In the genomic region with DNA sequence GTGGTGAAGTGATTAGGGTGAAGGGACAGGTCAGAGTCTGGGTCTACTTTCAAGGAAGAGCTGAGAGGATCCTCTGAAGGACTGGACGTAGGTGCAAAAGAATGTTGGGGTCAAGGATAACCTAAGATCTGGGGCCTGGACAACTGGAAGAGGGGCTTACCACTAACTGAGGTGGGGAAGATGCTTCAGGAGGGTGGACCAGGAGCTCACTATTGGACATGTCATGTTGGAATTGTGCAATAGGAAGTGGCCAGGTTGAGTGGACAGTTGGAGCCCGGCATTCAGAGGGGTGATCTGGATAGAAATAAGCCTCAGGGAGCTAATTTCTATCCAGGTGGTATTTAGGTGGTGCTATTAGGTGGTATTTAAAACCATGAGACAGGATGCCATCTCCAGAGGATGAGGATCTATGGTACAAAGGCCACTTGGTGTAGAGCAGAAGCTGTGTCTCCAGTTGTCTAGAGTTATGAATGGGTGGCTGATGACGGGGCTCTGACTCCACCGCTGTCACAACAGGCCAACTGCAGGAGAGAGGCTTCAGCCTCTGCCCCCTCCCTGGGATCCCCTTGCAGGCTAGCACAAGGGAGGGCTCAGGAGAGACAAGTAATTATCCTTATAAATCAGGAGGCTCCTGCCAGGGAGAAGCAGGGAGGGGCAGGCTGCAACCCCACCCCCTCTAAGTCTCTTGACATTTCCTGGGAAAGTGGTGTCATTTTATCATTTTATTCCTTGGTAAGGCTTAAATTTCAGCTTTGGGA, we compare ENCODE assay signal across 22 cellular contexts.
DNase-seq lines count a peak whose midpoint lies in the region; ATAC-seq and TF ChIP-seq lines count a peak whose summit lies in the region.
"Had no signal": no experiment of that assay in that cellular context is flagged by ENCODE, and none has a peak within 500 bp of the region (broad histone marks: within the 10 kb centered on the region; RNA-seq: fewer than 3 reads in every experiment).

No MANE protein-coding gene starts in this region.

- in situ Hi-C loops in IMR-90 (cut with MboI; ENCODE audit: low sequenced_read_pairs): no loop called here

- no peak overlapping the region for H3K4me3 Mint-ChIP-seq in glutamatergic neuron (ENCODE audit: unreplicated experiment)
- H3K4me3 Mint-ChIP-seq: activated CD4-positive, alpha-beta memory T cell treated with anti-CD3 and anti-CD28 coated beads, Interleukin-2, amount 10 ng/mL, durations not matched to agents 7 days and 5 days; activated naive CD4-positive, alpha-beta T cell treated with anti-CD3 and anti-CD28 coated beads, Interleukin-2, amount 50 U/mL, for 24 hours; brain; stimulated activated naive B cell treated with anti-CD40 and anti-IgM and Interleukin-4, amounts not matched to agents 10 μg/mL and 1 μg/mL and 100 μg/mL, for 72 hours; T-helper 1 cell treated with Interleukin-12 subunit alpha and Interleukin-12 subunit beta and Interleukin-4 antibody, amounts not matched to agents 30 μg/mL and 1 μg/mL, for 36 hours had no signal

- CTCF ChIA-PET in IMR-90 (lab: Yijun Ruan, JAX): no interaction called here

- H4K91ac ChIP-seq in IMR-90 (ENCODE audit: insufficient read depth, low read depth, low read length) (no peak overlapping the region), trophoblast cell (ENCODE audit: low read depth, low read length) (peak overlapping the region; percentile 42)

- H3K4me1 Mint-ChIP-seq in glutamatergic neuron (ENCODE audit: low read depth, unreplicated experiment): peaks cover 16% of the 10 kb centered on the region
- H3K4me1 Mint-ChIP-seq: activated naive CD4-positive, alpha-beta T cell treated with anti-CD3 and anti-CD28 coated beads, Interleukin-2, amount 50 U/mL, for 24 hours had no signal

- dilution Hi-C loops in IMR-90 (cut with HindIII; ENCODE audit: low sequenced_read_pairs, unreplicated experiment): no loop called here

- peaks cover 13% of the 10 kb centered on the region for H3K9me3 Mint-ChIP-seq in glutamatergic neuron (ENCODE audit: unreplicated experiment)
- H3K9me3 Mint-ChIP-seq: activated naive CD4-positive, alpha-beta T cell treated with anti-CD3 and anti-CD28 coated beads, Interleukin-2, amount 50 U/mL, for 24 hours; stimulated activated naive B cell treated with anti-CD40 and anti-IgM and Interleukin-4, amounts not matched to agents 10 μg/mL and 1 μg/mL and 100 μg/mL, for 72 hours; T-helper 1 cell treated with Interleukin-12 subunit alpha and Interleukin-12 subunit beta and Interleukin-4 antibody, amounts not matched to agents 30 μg/mL and 1 μg/mL, for 36 hours had no signal

- H2BK5ac ChIP-seq in IMR-90 (ENCODE audit: low read depth, low read length, poor library complexity, severe bottlenecking) (no peak overlapping the region), trophoblast cell (ENCODE audit: low read depth, low read length, poor library complexity) (no peak overlapping the region)

- no TSS peak for BruUV-seq in IMR-90 (replicated peaks; lab: Mats Ljungman, UMichigan)

- TF ChIP-seq POLR2A in IMR-90 (IDR thresholded peaks at IDR 0.05; ENCODE audit: low read depth, low read length): no peak

- no peak overlapping the region for H3K18ac ChIP-seq in IMR-90 (ENCODE audit: low read depth, low read length)
- no peak overlapping the region for H3K18ac ChIP-seq in trophoblast cell (ENCODE audit: low read length)

- no peak overlapping the region for H2BK15ac ChIP-seq in IMR-90 (ENCODE audit: low read depth, low read length)

- H4K20me1 ChIP-seq in IMR-90 (ENCODE audit: insufficient read depth, low read length): peaks cover 14% of the 10 kb centered on the region

- H3K9me3 ChIP-seq in IMR-90 (ENCODE audit: control insufficient read depth, insufficient read depth, low read length) (no peaks in the 10 kb centered on the region), trophoblast cell (ENCODE audit: insufficient read depth, low read depth, low read length) (no peaks in the 10 kb centered on the region)
- H3K9me3 ChIP-seq: SJCRH30 had no signal

- H3K14ac ChIP-seq in IMR-90 (replicated peaks; ENCODE audit: low read depth, low read length) (no peak overlapping the region), trophoblast cell (ENCODE audit: low read length) (peak overlapping the region; percentile 19)

- H3K27ac ChIP-seq in IMR-90 (ENCODE audit: insufficient read depth, low read length) (no peak overlapping the region), trophoblast cell (ENCODE audit: low read depth, low read length) (no peak overlapping the region)
- H3K27ac ChIP-seq: KMS-11, SJCRH30 had no signal

- DNase-seq in IMR-90 (no peak), NCI-H69 (lab: John Stamatoyannopoulos, UW) (peak; percentile 74), glutamatergic neuron (peak; percentile 2), trophoblast cell (no peak), NCI-H1048 (lab: John Stamatoyannopoulos, UW) (no peak), SW480 (ENCODE audit: low spot score) (no peak)
- DNase-seq in stimulated activated CD4-positive, alpha-beta T cell treated with anti-CD3 and anti-CD28 coated beads, Interleukin-4, amount 100 ng/mL, for 4 hours: no peak
- DNase-seq: activated CD4-positive, alpha-beta memory T cell treated with anti-CD3 and anti-CD28 coated beads, Interleukin-2, amount 10 ng/mL, durations not matched to agents 7 days and 5 days; AML-193; dermis blood vessel endothelial cell; DND-41; hypothalamus; mesendoderm; NCI-H2081 treated with DMSO at 0.1 percent for 48 hours; NCI-H748 treated with DMSO at 0.1 percent for 48 hours; OCI-M1; SJCRH30; stimulated activated naive B cell treated with anti-CD40 and anti-IgM and Interleukin-4, amounts not matched to agents 10 μg/mL and 1 μg/mL and 100 μg/mL, for 72 hours had no signal

- 94% methylated on average over 2 of the region's 4 CpGs; no CpG with 5 or more reads in 1 of the 2 experiments for WGBS in IMR-90 (ENCODE audit: extremely low coverage in 2 of 2, insufficient read length in 1 of 2), 2 experiments
- no CpG with 5 or more reads among the region's 4 CpGs for WGBS in trophoblast cell (ENCODE audit: extremely low coverage, insufficient coverage, insufficient read length)

- H3K4ac ChIP-seq in IMR-90 (ENCODE audit: low read depth, low read length): no peak overlapping the region
- no peak overlapping the region for H3K4ac ChIP-seq in trophoblast cell (ENCODE audit: low read depth, low read length)

- H3K27me3 ChIP-seq in IMR-90 (ENCODE audit: control insufficient read depth, insufficient read depth, low read length) (no peaks in the 10 kb centered on the region), trophoblast cell (ENCODE audit: insufficient read depth, low read length) (no peaks in the 10 kb centered on the region)
- H3K27me3 ChIP-seq: SJCRH30 had no signal

- peak overlapping the region; percentile 80 for H2BK12ac ChIP-seq in trophoblast cell (ENCODE audit: low read length)

- no peak overlapping the region for H2AK9ac ChIP-seq in IMR-90 (replicated peaks; ENCODE audit: low read depth, low read length, poor library complexity)

- no peak overlapping the region for H3K27ac Mint-ChIP-seq in glutamatergic neuron (ENCODE audit: unreplicated experiment)
- H3K27ac Mint-ChIP-seq: activated CD4-positive, alpha-beta memory T cell treated with anti-CD3 and anti-CD28 coated beads, Interleukin-2, amount 10 ng/mL, durations not matched to agents 7 days and 5 days; activated naive CD4-positive, alpha-beta T cell treated with anti-CD3 and anti-CD28 coated beads, Interleukin-2, amount 50 U/mL, for 24 hours; T-helper 1 cell treated with Interleukin-12 subunit alpha and Interleukin-12 subunit beta and Interleukin-4 antibody, amounts not matched to agents 30 μg/mL and 1 μg/mL, for 36 hours had no signal

- peaks cover 8% of the 10 kb centered on the region for H3K36me3 Mint-ChIP-seq in glutamatergic neuron (ENCODE audit: unreplicated experiment)
- H3K36me3 Mint-ChIP-seq: activated naive CD4-positive, alpha-beta T cell treated with anti-CD3 and anti-CD28 coated beads, Interleukin-2, amount 50 U/mL, for 24 hours had no signal

- TF ChIP-seq RAD21 in IMR-90 (IDR thresholded peaks at IDR 0.05; ENCODE audit: low read length): no peak

- no peak overlapping the region for H4K5ac ChIP-seq in IMR-90 (ENCODE audit: low read depth, low read length)

- H2AK5ac ChIP-seq in IMR-90 (ENCODE audit: low read depth, low read length) (no peak overlapping the region), trophoblast cell (ENCODE audit: low read length) (peak overlapping the region; percentile 13)

- no peak overlapping the region for H2AFZ ChIP-seq in IMR-90 (replicated peaks; ENCODE audit: low read length, poor library complexity)
- no peak overlapping the region for H2AFZ ChIP-seq in trophoblast cell (ENCODE audit: insufficient read depth, low read length, poor library complexity)

- H2BK20ac ChIP-seq in IMR-90 (ENCODE audit: low read depth, low read length): no peak overlapping the region

- peaks cover under 1% of the 10 kb centered on the region for H3K79me2 ChIP-seq in trophoblast cell (ENCODE audit: control insufficient read depth, insufficient read depth, low read length, poor library complexity)

- peaks cover 23 to 79% of the 10 kb centered on the region in 2 experiments for H3K79me1 ChIP-seq in IMR-90 (ENCODE audit: low read depth in 1 of 2, low read length in 2 of 2)
- H3K79me1 ChIP-seq in trophoblast cell (ENCODE audit: low read length): peaks cover 44% of the 10 kb centered on the region

- H3K36me3 ChIP-seq in IMR-90 (ENCODE audit: control insufficient read depth, insufficient read depth, low read length) (peaks cover 36% of the 10 kb centered on the region), trophoblast cell (ENCODE audit: control insufficient read depth in 1 of 2, insufficient read depth in 2 of 2, low read length in 2 of 2) (peaks cover 2 to 6% of the 10 kb centered on the region in 2 experiments)
- H3K36me3 ChIP-seq: SJCRH30 had no signal

- no peak overlapping the region for H3K56ac ChIP-seq in IMR-90 (ENCODE audit: extremely low read depth, insufficient read depth, low read length)

- no peak overlapping the region for H4K12ac ChIP-seq in trophoblast cell (ENCODE audit: low read depth, low read length)

- TF ChIP-seq CTCF in IMR-90 (conservative IDR thresholded peaks at IDR 0.05; ENCODE audit: low read depth, low read length) (no peak), glutamatergic neuron (IDR thresholded peaks at IDR 0.05; ENCODE audit: partially characterized antibody, unreplicated experiment) (no peak)

- no peak for ATAC-seq in IMR-90 (ENCODE audit: low read depth)
- ATAC-seq: stimulated activated naive B cell treated with anti-CD40 and anti-IgM and Interleukin-4, amounts not matched to agents 10 μg/mL and 1 μg/mL and 100 μg/mL, for 72 hours had no signal

- no peak overlapping the region for H4K8ac ChIP-seq in IMR-90 (ENCODE audit: low read depth in 2 of 2, low read length in 2 of 2)
- no peak overlapping the region for H4K8ac ChIP-seq in trophoblast cell (ENCODE audit: low read depth, low read length)

- no peak overlapping the region for H3K4me3 ChIP-seq in IMR-90 (ENCODE audit: insufficient read depth, low read depth, low read length)
- no peak overlapping the region for H3K4me3 ChIP-seq in trophoblast cell (ENCODE audit: low read depth, low read length)
- H3K4me3 ChIP-seq: SJCRH30 had no signal

- H3K27me3 Mint-ChIP-seq in glutamatergic neuron (ENCODE audit: unreplicated experiment): peaks cover 18% of the 10 kb centered on the region
- H3K27me3 Mint-ChIP-seq: activated naive CD4-positive, alpha-beta T cell treated with anti-CD3 and anti-CD28 coated beads, Interleukin-2, amount 50 U/mL, for 24 hours; brain; stimulated activated naive B cell treated with anti-CD40 and anti-IgM and Interleukin-4, amounts not matched to agents 10 μg/mL and 1 μg/mL and 100 μg/mL, for 72 hours had no signal

- POLR2A ChIA-PET in IMR-90 (lab: Charles Lee; ENCODE audit: unreplicated experiment): interaction anchor here (0.6 kb wide), 2 partner anchors 9 kb away, joined by 3 to 5 read pairs; no protein-coding TSS in a partner anchor

- H3K4me1 ChIP-seq in IMR-90 (ENCODE audit: control insufficient read depth, insufficient read depth, low read length) (peaks cover under 1% of the 10 kb centered on the region), trophoblast cell (ENCODE audit: control insufficient read depth in 1 of 2, insufficient read depth in 2 of 2, low read length in 2 of 2) (peaks cover 38 to 49% of the 10 kb centered on the region in 2 experiments)
- H3K4me1 ChIP-seq: SJCRH30 had no signal

- peaks cover 26% of the 10 kb centered on the region for H3K9me1 ChIP-seq in IMR-90 (ENCODE audit: insufficient read depth, low read length)

- no peak overlapping the region for H3K23ac ChIP-seq in IMR-90 (ENCODE audit: low read depth, low read length)
- H3K23ac ChIP-seq in trophoblast cell (ENCODE audit: low read length): no peak overlapping the region

- intact Hi-C loops in IMR-90 (cut with micrococcal nuclease): no loop called here

- H2BK120ac ChIP-seq in IMR-90 (ENCODE audit: low read depth, low read length): no peak overlapping the region
- H2BK120ac ChIP-seq in trophoblast cell (ENCODE audit: insufficient read depth, low read length, poor library complexity): peak overlapping the region; percentile 29

- no peak overlapping the region for H3K4me2 ChIP-seq in IMR-90 (ENCODE audit: low read depth, low read length)
- H3K4me2 ChIP-seq in trophoblast cell (ENCODE audit: low read length): no peak overlapping the region
- H3K4me2 ChIP-seq: KMS-11 had no signal

- H3K9ac ChIP-seq in IMR-90 (ENCODE audit: low read depth, low read length) (no peak overlapping the region), trophoblast cell (ENCODE audit: low read length) (no peak overlapping the region)
- H3K9ac ChIP-seq: KMS-11 had no signal

Comparison
In these comparisons a context has a peak if more than half of its experiments do, and no peak if none do; other contexts are left out.
1. DNase-seq: peak in NCI-H69 (single experiment) and glutamatergic neuron (single experiment); none in IMR-90 (single experiment), trophoblast cell (0 of 2), NCI-H1048 (single experiment), SW480 (single experiment) and stimulated activated CD4-positive, alpha-beta T cell treated with anti-CD3 and anti-CD28 coated beads, Interleukin-4, amount 100 ng/mL, for 4 hours (0 of 2).